8 cellular contexts compared by ENCODE assay signal in genomic region chr5:96935556-96936430, GRCh38. TPM values are rescaled to one million over a fixed set of nuclear protein-coding genes. Genes with fewer than 3 reads are reported as not detected.
DNase-seq lines count a peak whose midpoint lies in the region; ATAC-seq, FAIRE-seq and TF ChIP-seq lines count a peak whose summit lies in the region.

TSS of gene LNPEP (plus strand) at chr5:96936080. CDS start at chr5:96936156, 76 bp downstream.

- H3K18ac ChIP-seq in IMR-90 (ENCODE audit: low read depth, low read length), result peak within 1 kb of the TSS; percentile 92

- in situ Hi-C loops in IMR-90 (cut with MboI; ENCODE audit: low sequenced_read_pairs), result no loop called here

- H3K4me1 ChIP-seq in IMR-90 (ENCODE audit: control insufficient read depth, insufficient read depth, low read length) (peaks cover 2% of the 10 kb centered on the region), mucosa of descending colon (ENCODE audit: low read depth) (peaks cover 23% of the 10 kb centered on the region)

- intact Hi-C loops in IMR-90 (cut with micrococcal nuclease) (loop anchor here (1.0 to 5.0 kb wide), 8 partner anchors 62 to 323 kb away; partner anchors contain the start of gene LIX1), mucosa of descending colon (cut with DNase I, micrococcal nuclease) (no loop called here)

- peak within 1 kb of the TSS; percentile 72 for H4K5ac ChIP-seq in IMR-90 (ENCODE audit: low read depth, low read length)

- peak within 1 kb of the TSS; percentile 23; the same call in 1 of the 2 replicates for H2BK20ac ChIP-seq in IMR-90 (ENCODE audit: low read depth, low read length)

- TF ChIP-seq RAD21 in IMR-90 (IDR thresholded peaks at IDR 0.05; ENCODE audit: low read length), result no peak

- 1% methylated on average over 37 of the region's 79 CpGs; no CpG with 5 or more reads in 1 of the 2 experiments for WGBS in IMR-90 (ENCODE audit: extremely low coverage in 2 of 2, insufficient read length in 1 of 2), 2 experiments

- H3K4ac ChIP-seq in IMR-90 (ENCODE audit: low read depth, low read length), result peak within 1 kb of the TSS; percentile 89

- no TSS peak for BruUV-seq in IMR-90 (replicated peaks; lab: Mats Ljungman, UMichigan)

- H2AK5ac ChIP-seq in IMR-90 (ENCODE audit: low read depth, low read length), result peak within 1 kb of the TSS; percentile 78

- no peaks in the 10 kb centered on the region for H3K9me1 ChIP-seq in IMR-90 (ENCODE audit: insufficient read depth, low read length)

- H3K14ac ChIP-seq in IMR-90 (replicated peaks; ENCODE audit: low read depth, low read length), result peak within 1 kb of the TSS; percentile 89

- H2BK120ac ChIP-seq in IMR-90 (ENCODE audit: low read depth, low read length), result peak within 1 kb of the TSS; percentile 82

- peak within 1 kb of the TSS; percentile 70 to 82 for H4K8ac ChIP-seq in IMR-90 (ENCODE audit: low read depth in 2 of 2, low read length in 2 of 2)

- no peak for FAIRE-seq in D721Med (lab: Jason Lieb, UNC)

- dilution Hi-C loops in IMR-90 (cut with HindIII; ENCODE audit: low sequenced_read_pairs, unreplicated experiment), result no loop called here

- no peak for TF ChIP-seq POLR2A in IMR-90 (IDR thresholded peaks at IDR 0.05; ENCODE audit: low read depth, low read length)

- peak within 1 kb of the TSS; percentile 96 for H2BK5ac ChIP-seq in IMR-90 (ENCODE audit: low read depth, low read length, poor library complexity, severe bottlenecking)

- peak; percentile 58 for ATAC-seq in GM21528 (IDR thresholded peaks at IDR 0.05; ENCODE audit: low FRiP score, unreplicated experiment)
- peak; percentile 79 for ATAC-seq in IMR-90 (ENCODE audit: low read depth)
- peak; percentile 83 for ATAC-seq in mucosa of descending colon

- H3K79me1 ChIP-seq in IMR-90 (ENCODE audit: low read depth in 1 of 2, low read length in 2 of 2), result peaks cover 6 to 32% of the 10 kb centered on the region in 2 experiments; a peak in 3 of 4 replicates

- peak within 1 kb of the TSS; percentile 100 for H3K4me2 ChIP-seq in IMR-90 (ENCODE audit: low read depth, low read length)

- no peak for TF ChIP-seq CTCF in D721Med (IDR thresholded peaks at IDR 0.05; ENCODE audit: insufficient read depth, missing control alignments)
- 0 out of 2 replicates have a peak, but pooled peaks have one; percentile 5 for TF ChIP-seq CTCF in IMR-90 (conservative IDR thresholded peaks at IDR 0.05; ENCODE audit: low read depth, low read length)
- no peak for TF ChIP-seq CTCF in epithelial cell of esophagus (IDR thresholded peaks at IDR 0.05; ENCODE audit: insufficient read depth, low read depth, low read length, missing control alignments)
- TF ChIP-seq CTCF in mucosa of descending colon (IDR thresholded peaks at IDR 0.05), result no peak

- peak within 1 kb of the TSS; percentile 97 for H2AK9ac ChIP-seq in IMR-90 (replicated peaks; ENCODE audit: low read depth, low read length, poor library complexity)

- H3K36me3 ChIP-seq in IMR-90 (ENCODE audit: control insufficient read depth, insufficient read depth, low read length) (no peaks in the 10 kb centered on the region), mucosa of descending colon (ENCODE audit: low read depth) (no peaks in the 10 kb centered on the region)

- peak within 1 kb of the TSS; percentile 92 for H3K27ac ChIP-seq in IMR-90 (ENCODE audit: insufficient read depth, low read length)

- H2BK15ac ChIP-seq in IMR-90 (ENCODE audit: low read depth, low read length), result peak within 1 kb of the TSS; percentile 96; the same call in 2 of the 3 replicates

- H3K23ac ChIP-seq in IMR-90 (ENCODE audit: low read depth, low read length), result peak within 1 kb of the TSS; percentile 96

- no peaks in the 10 kb centered on the region for H3K9me3 ChIP-seq in IMR-90 (ENCODE audit: control insufficient read depth, insufficient read depth, low read length)
- no peaks in the 10 kb centered on the region for H3K9me3 ChIP-seq in mucosa of descending colon

- peak within 1 kb of the TSS; percentile 68 for H3K4me3 ChIP-seq in IMR-90 (ENCODE audit: insufficient read depth, low read depth, low read length)
- peak within 1 kb of the TSS; percentile 82 for H3K4me3 ChIP-seq in epithelial cell of esophagus (ENCODE audit: low read length)
- H3K4me3 ChIP-seq in mucosa of descending colon, result peak within 1 kb of the TSS; percentile 85

- H2AFZ ChIP-seq in IMR-90 (replicated peaks; ENCODE audit: low read length, poor library complexity), result peak within 1 kb of the TSS; percentile 95

- peak within 1 kb of the TSS; percentile 83 for H4K91ac ChIP-seq in IMR-90 (ENCODE audit: insufficient read depth, low read depth, low read length)

- H3K9ac ChIP-seq in IMR-90 (ENCODE audit: low read depth, low read length), result peak within 1 kb of the TSS; percentile 95

- DNase-seq in D721Med (ENCODE audit: insufficient read length, low spot score) (peak; percentile 25), IMR-90 (peak; percentile 97), OCI-M1 (lab: John Stamatoyannopoulos, UW) (peak; percentile 97), activated T-cell treated with anti-CD3 and anti-CD28 coated beads for 4 hours (peak; percentile 83), epithelial cell of esophagus (ENCODE audit: low read depth) (peak; percentile 99), mucosa of descending colon (peak; percentile 97 to 99 (median 99))
- DNase-seq in stimulated activated CD8-positive, alpha-beta memory T cell treated with anti-CD3 and anti-CD28 coated beads, Interleukin-4, amount 100 ng/mL, for 24 hours (ENCODE audit: low read depth), result peak; percentile 91

- H3K27me3 ChIP-seq in IMR-90 (ENCODE audit: control insufficient read depth, insufficient read depth, low read length), result no peaks in the 10 kb centered on the region

- H4K20me1 ChIP-seq in IMR-90 (ENCODE audit: insufficient read depth, low read length), result no peaks in the 10 kb centered on the region

- POLR2A ChIA-PET in IMR-90 (lab: Charles Lee; ENCODE audit: unreplicated experiment), result interaction anchor here (0.6 to 1.1 kb wide), 3 partner anchors 43 to 202 kb away, joined by 4 to 6 read pairs (median 6); no protein-coding TSS in a partner anchor

- peak within 1 kb of the TSS; percentile 95 for H3K56ac ChIP-seq in IMR-90 (ENCODE audit: extremely low read depth, insufficient read depth, low read length)

- CTCF ChIA-PET in IMR-90 (lab: Yijun Ruan, JAX), result interaction anchor here (0.6 kb wide), 1 partner anchor 51 kb away, joined by 3 read pairs; no protein-coding TSS in a partner anchor

TF ChIP-seq in IMR-90, 13 proteins besides CTCF, POLR2A, EP300 and RAD21:
- TF ChIP-seq ELK1 (IDR thresholded peaks at IDR 0.05; ENCODE audit: borderline replicate concordance, low read depth, low read length), result no peak
- TF ChIP-seq CEBPB (IDR thresholded peaks at IDR 0.05; ENCODE audit: low read depth, low read length), result no peak
- peak; percentile 28; the same call in 1 of the 2 replicates for TF ChIP-seq BHLHE40 (IDR thresholded peaks at IDR 0.05; ENCODE audit: low read depth, low read length)
- 0 out of 2 replicates have a peak, but pooled peaks have one; percentile 60 for TF ChIP-seq CHD1 (IDR thresholded peaks at IDR 0.05; ENCODE audit: low read depth, low read length)
- peak; percentile 94 for TF ChIP-seq MAZ (IDR thresholded peaks at IDR 0.05; ENCODE audit: borderline replicate concordance, low read depth, low read length)
- no peak for TF ChIP-seq RCOR1 (IDR thresholded peaks at IDR 0.05; ENCODE audit: insufficient replicate concordance, low read length)
- no peak for TF ChIP-seq USF2 (IDR thresholded peaks at IDR 0.05; ENCODE audit: low read depth, low read length)
- no peak for TF ChIP-seq FOS (IDR thresholded peaks at IDR 0.05; ENCODE audit: low read depth, low read length)
- TF ChIP-seq SMC3 (IDR thresholded peaks at IDR 0.05; ENCODE audit: low read depth, low read length), result peak; percentile 21; the same call in 1 of the 2 replicates
TF ChIP-seq in IMR-90: peak in this region for 4.

RNA-seq across cellular contexts. Expression of gene LNPEP, which starts in this region (rescaled TPM):
- total RNA-seq in IMR-90 (2012; rRNA removed) (27.4 and 27.5 TPM in 2 replicates), mucosa of descending colon (10 to 100 TPM; 32.3 to 54.7 (median 38.2) TPM)
- polyA plus RNA-seq in IMR-90 (2012; rRNA removed), result 2.7 and 3.6 TPM in 2 replicates
- polyA plus RNA-seq in IMR-90 (2012; cell fraction: cytosol; rRNA removed), result 0.61 and 0.63 TPM in 2 replicates
- 1.2 and 7.0 TPM in 2 replicates for polyA plus RNA-seq in IMR-90 (2012; cell fraction: nucleus; rRNA removed; ENCODE audit: low replicate concordance)

Comparison
In these comparisons a context has a peak if more than half of its experiments do, and no peak if none do; other contexts are left out.
1. Peak in every context shown above with its lines: DNase-seq, ATAC-seq, H3K4me3 ChIP-seq and H3K27ac ChIP-seq.
2. DNase-seq: peak in every context shown above with its lines; median percentile 99 in epithelial cell of esophagus; 99 in mucosa of descending colon; 97 in IMR-90; 97 in OCI-M1; 91 in stimulated activated CD8-positive, alpha-beta memory T cell treated with anti-CD3 and anti-CD28 coated beads, Interleukin-4, amount 100 ng/mL, for 24 hours; 83 in activated T-cell treated with anti-CD3 and anti-CD28 coated beads for 4 hours; 25 in D721Med.